Comparison of ENCODE assay signal across 6 cellular contexts in genomic region chr6:89539779-89540178, GRCh38.
"Had no signal": no experiment of that assay in that cellular context is flagged by ENCODE, and none has a peak within 500 bp of the region (broad histone marks: within the 10 kb centered on the region; RNA-seq: fewer than 3 reads in every experiment).

No MANE protein-coding gene starts in this region.

- H3K27ac ChIP-seq: GM23248 had no signal

- H3K36me3 ChIP-seq: HAP-1 had no signal

- ATAC-seq: HCT116 had no signal

- H3K9me3 ChIP-seq: HAP-1 had no signal

- H3K4me3 ChIP-seq: GM23248, HAP-1 had no signal

- DNase-seq: GM23248, GOT3, H7, IMR-90 had no signal
